In genomic region chr17:39980402-39981206, GRCh38 we compare ENCODE assay signal across 1 cellular context.
TF ChIP-seq lines count a peak whose summit lies in the region.

TSS of gene PSMD3 (plus strand) at chr17:39980807. CDS start at chr17:39980971, 164 bp downstream.

TF ChIP-seq in SK-N-SH, 30 proteins besides CTCF, POLR2A, EP300 and RAD21 (continued from another document):
- TF ChIP-seq FOSL2 (IDR thresholded peaks at IDR 0.05; ENCODE audit: borderline replicate concordance, low read depth) (no peak), MXI1 (IDR thresholded peaks at IDR 0.05; ENCODE audit: low read depth, low read length) (peak; percentile 81), YY1 (IDR thresholded peaks at IDR 0.05; ENCODE audit: low read depth) (peak; percentile 89), USF1 (IDR thresholded peaks at IDR 0.05; ENCODE audit: borderline replicate concordance, low read depth) (peak; percentile 46; the same call in 1 of the 2 replicates), FOXM1 (IDR thresholded peaks at IDR 0.05; ENCODE audit: low read depth) (0 out of 2 replicates have a peak, but pooled peaks have one; percentile 35), ZBTB33 (IDR thresholded peaks at IDR 0.05; ENCODE audit: borderline replicate concordance, low read depth) (no peak), EZH2phosphoT487 (IDR thresholded peaks at IDR 0.05; ENCODE audit: borderline replicate concordance, low read depth) (no peak), RFX5 (IDR thresholded peaks at IDR 0.05; ENCODE audit: low read length) (peak; percentile 99), ELF1 (IDR thresholded peaks at IDR 0.05) (peak; percentile 78), NFIC (IDR thresholded peaks at IDR 0.05; ENCODE audit: borderline replicate concordance) (no peak), GABPA (IDR thresholded peaks at IDR 0.05; ENCODE audit: low read depth) (peak; percentile 35; the same call in 1 of the 2 replicates)
TF ChIP-seq in SK-N-SH: peak in this region for 19.
